In genomic region chr1:37808369-37809319, GRCh38 we compare ENCODE assay signal across 1 cellular context.
TF ChIP-seq lines count a peak whose summit lies in the region.

No MANE protein-coding gene starts in this region.

TF ChIP-seq in HepG2, 621 proteins besides CTCF, POLR2A, EP300 and RAD21 (continued from another document and continues in another):
- TF ChIP-seq ZNF782 (CRISPR knock-in tag; IDR thresholded peaks at IDR 0.05; ENCODE audit: borderline replicate concordance) (peak; percentile 26; the same call in 1 of the 2 replicates), KMT2A (CRISPR knock-in tag; IDR thresholded peaks at IDR 0.05) (0 out of 2 replicates have a peak, but pooled peaks have one; percentile 13), ZNF276 (CRISPR knock-in tag; IDR thresholded peaks at IDR 0.05; ENCODE audit: low read depth) (0 out of 2 replicates have a peak, but pooled peaks have one; percentile 31), MATR3 (CRISPR knock-in tag; IDR thresholded peaks at IDR 0.05) (no peak), AKNA (CRISPR knock-in tag; IDR thresholded peaks at IDR 0.05; ENCODE audit: borderline replicate concordance) (no peak), ETV6 (CRISPR knock-in tag; conservative IDR thresholded peaks at IDR 0.05) (no peak), PLRG1 (conservative IDR thresholded peaks at IDR 0.05) (no peak), TGIF2 (CRISPR knock-in tag; IDR thresholded peaks at IDR 0.05) (no peak), ZNF280D (CRISPR knock-in tag; IDR thresholded peaks at IDR 0.05) (no peak), MEF2D (CRISPR knock-in tag; IDR thresholded peaks at IDR 0.05) (no peak), ZBTB25 (CRISPR knock-in tag; IDR thresholded peaks at IDR 0.05) (no peak), ZNF7 (CRISPR knock-in tag; IDR thresholded peaks at IDR 0.05) (no peak), ZNF768 (CRISPR knock-in tag; IDR thresholded peaks at IDR 0.05) (0 out of 2 replicates have a peak, but pooled peaks have one; percentile 12), NR1H2 (CRISPR knock-in tag; IDR thresholded peaks at IDR 0.05; ENCODE audit: borderline replicate concordance, low read depth) (no peak), E2F2 (CRISPR knock-in tag; IDR thresholded peaks at IDR 0.05; ENCODE audit: borderline replicate concordance) (no peak), ZNF550 (CRISPR knock-in tag; IDR thresholded peaks at IDR 0.05; ENCODE audit: borderline replicate concordance) (no peak), BRD4 (CRISPR knock-in tag; IDR thresholded peaks at IDR 0.05) (no peak), ZNF770 (CRISPR knock-in tag; IDR thresholded peaks at IDR 0.05) (no peak), ZNF230 (CRISPR knock-in tag; IDR thresholded peaks at IDR 0.05) (peak; percentile 38; the same call in 1 of the 2 replicates), XRCC5 (optimal IDR thresholded peaks at IDR 0.05; ENCODE audit: low read length) (no peak), MXD3 (CRISPR knock-in tag; IDR thresholded peaks at IDR 0.05) (0 out of 2 replicates have a peak, but pooled peaks have one; percentile 25), PRDM15 (CRISPR knock-in tag; IDR thresholded peaks at IDR 0.05) (no peak), TFDP2 (CRISPR knock-in tag; IDR thresholded peaks at IDR 0.05) (no peak; the same call in 1 of the 2 replicates), CBX5 (CRISPR knock-in tag; IDR thresholded peaks at IDR 0.05; ENCODE audit: borderline replicate concordance) (no peak), ZNF879 (CRISPR knock-in tag; IDR thresholded peaks at IDR 0.05) (0 out of 2 replicates have a peak, but pooled peaks have one; percentile 52), FOXP1 (IDR thresholded peaks at IDR 0.05) (no peak), FOXP1 (CRISPR knock-in tag; IDR thresholded peaks at IDR 0.05) (no peak), ZNF713 (CRISPR knock-in tag; IDR thresholded peaks at IDR 0.05) (peak; percentile 87; the same call in 1 of the 2 replicates), HOMEZ (CRISPR knock-in tag; IDR thresholded peaks at IDR 0.05; ENCODE audit: low read depth) (no peak), SOX5 (CRISPR knock-in tag; IDR thresholded peaks at IDR 0.05; ENCODE audit: borderline replicate concordance) (no peak), FOSL1 (CRISPR knock-in tag; IDR thresholded peaks at IDR 0.05; ENCODE audit: borderline replicate concordance) (no peak), PBX3 (CRISPR knock-in tag; IDR thresholded peaks at IDR 0.05; ENCODE audit: borderline replicate concordance) (no peak)
